In the genomic region with DNA sequence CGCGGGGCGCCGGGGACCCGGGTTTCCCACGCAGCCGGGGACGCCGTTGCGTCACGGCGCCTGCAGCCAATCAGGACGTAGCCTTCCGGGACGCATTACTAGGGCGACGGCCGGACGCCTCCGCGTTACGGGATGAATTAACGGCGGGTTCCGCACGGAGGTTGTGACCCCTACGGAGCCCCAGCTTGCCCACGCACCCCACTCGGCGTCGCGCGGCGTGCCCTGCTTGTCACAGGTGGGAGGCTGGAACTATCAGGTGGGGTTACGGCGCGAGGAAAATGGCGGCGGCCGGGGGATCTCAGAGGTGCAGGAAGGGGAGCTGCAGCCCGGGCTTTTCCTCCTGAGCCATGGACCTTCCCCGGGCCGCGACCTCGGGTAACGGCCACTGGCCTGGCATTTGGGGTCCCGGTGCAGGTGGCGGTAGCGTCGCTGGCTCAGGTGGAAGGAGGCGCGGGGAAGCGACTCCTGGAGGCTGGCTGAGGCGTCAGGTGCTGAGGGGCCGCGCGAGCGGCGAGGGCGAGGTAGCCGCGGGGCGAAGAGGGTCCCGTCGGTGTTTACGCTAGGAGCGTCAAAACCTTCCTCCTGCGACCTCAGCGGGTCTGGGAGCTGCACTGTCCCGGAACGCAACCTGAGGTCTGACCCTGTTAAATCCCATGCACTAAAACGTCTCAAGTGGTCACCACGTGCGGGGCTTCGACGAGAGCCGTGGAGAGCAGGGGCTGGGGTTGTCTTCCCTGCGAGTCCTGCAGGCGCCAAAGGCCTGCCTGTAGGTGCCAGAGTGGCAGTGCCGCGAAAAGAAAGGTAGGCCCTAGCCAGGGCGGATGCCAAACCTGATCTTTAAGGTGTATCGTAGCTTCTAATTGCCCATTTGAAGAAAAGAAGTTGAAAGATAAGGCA, we compare ENCODE assay signal across 8 cellular contexts. TPM values are rescaled to one million over a fixed set of nuclear protein-coding genes. Genes with fewer than 3 reads are reported as not detected.
DNase-seq lines count a peak whose midpoint lies in the region; ATAC-seq and TF ChIP-seq lines count a peak whose summit lies in the region.

A gene (plus strand): TSS at position 98 of the 897 bp plus-strand sequence. CDS start 78,345 bp downstream, outside the sequence.

- ATAC-seq in HG03060 (IDR thresholded peaks at IDR 0.05; ENCODE audit: low read depth, unreplicated experiment) (peak; percentile 85), left lobe of liver (peak; percentile 91)

- POLR2A ChIA-PET in AG04450 (lab: Yijun Ruan, JAX) = interaction anchor here (0.8 to 2.2 kb wide), 5 partner anchors 12 to 301 kb away, joined by 3 to 8 read pairs (median 4); a partner anchor contains a TSS

- CTCF ChIA-PET in AG04450 (lab: Charles Lee) = interaction anchor here (1.2 to 3.7 kb wide), 3 partner anchors 17 to 263 kb away, joined by 3 to 15 read pairs (median 3); no protein-coding TSS in a partner anchor

- DNase-seq in AG04450 (ENCODE audit: low read depth, low spot score) = no peak
- DNase-seq in NCI-H2227 treated with DMSO at 0.1 percent for 48 hours (lab: John Stamatoyannopoulos, UW) = peak; percentile 61
- DNase-seq in activated CD4-positive, alpha-beta T cell treated with anti-CD3 and anti-CD28 coated beads for 24 hours (ENCODE audit: low read depth in 2 of 2) = peak; percentile 72 to 80
- peak; percentile 71 for DNase-seq in choroid plexus epithelial cell (ENCODE audit: low read depth)
- peak; percentile 88 for DNase-seq in left lobe of liver (ENCODE audit: low spot score)
- DNase-seq in stimulated activated CD4-positive, alpha-beta T cell treated with anti-CD3 and anti-CD28 coated beads, Interleukin-2, amount 100 ng/mL, for 24 hours = peak; percentile 86 to 89

- no peaks in the 10 kb centered on the region for H3K27me3 ChIP-seq in AG04450 (ENCODE audit: control insufficient read depth, insufficient read depth, low read length)

- H3K27ac ChIP-seq in AG04450 (ENCODE audit: low read depth, low read length) = peak within 1 kb of the TSS; percentile 69

- H3K9me3 ChIP-seq in AG04450 (ENCODE audit: control insufficient read depth, insufficient read depth, low read length) = peaks cover 3% of the 10 kb centered on the region; the same call in 1 of the 2 replicates

- TF ChIP-seq CTCF in AG04450 (IDR thresholded peaks at IDR 0.05; ENCODE audit: low read depth, low read length) (peak; percentile 18; the same call in 1 of the 2 replicates), choroid plexus epithelial cell (conservative IDR thresholded peaks at IDR 0.05; ENCODE audit: low read depth, low read length) (peak; percentile 26)

- TF ChIP-seq POLR2A in GM18526 (IDR thresholded peaks at IDR 0.05; ENCODE audit: extremely low read depth, insufficient read length) = peak; percentile 57

- H3K4me3 ChIP-seq in AG04450 (ENCODE audit: low read depth, low read length) (peak within 1 kb of the TSS; percentile 92), choroid plexus epithelial cell (ENCODE audit: low read depth, low read length) (peak within 1 kb of the TSS; percentile 93)

RNA-seq across cellular contexts. Expression of the gene that starts here (rescaled TPM):
- polyA plus RNA-seq in AG04450 (2011; rRNA removed) = 19.5 and 25.2 TPM in 2 replicates
- 24.9 and 39.1 TPM in 2 replicates for polyA minus RNA-seq in AG04450 (2011; rRNA and poly(A)+ RNA removed)
- total RNA-seq in left lobe of liver = 13.9 TPM
